ENCODE assay signal across 31 cellular contexts in genomic region chr1:97042551-97042950, GRCh38.
DNase-seq lines count a peak whose midpoint lies in the region; ATAC-seq, FAIRE-seq and TF ChIP-seq lines count a peak whose summit lies in the region.
"Had no signal": no experiment of that assay in that cellular context is flagged by ENCODE, and none has a peak within 500 bp of the region (broad histone marks: within the 10 kb centered on the region; RNA-seq: fewer than 3 reads in every experiment).

No MANE protein-coding gene starts in this region.

- H3K4me3 Mint-ChIP-seq in activated CD4-positive, alpha-beta T cell treated with anti-CD3 and anti-CD28 coated beads, Interleukin-2, amount 10 ng/mL, durations not matched to agents 24 days and 14 days, result no peak overlapping the region
- H3K4me3 Mint-ChIP-seq: dendritic cell treated with granulocyte-macrophage colony-stimulating factor and Interleukin-4, amounts not matched to agents 40 ng/mL and 50 ng/mL, for 4 days; memory B cell; stimulated activated memory B cell treated with anti-CD40 and anti-IgM and Interleukin-4, amounts not matched to agents 10 μg/mL and 1 μg/mL and 100 μg/mL, for 72 hours; T-helper 17 cell had no signal

- H3K9ac ChIP-seq in keratinocyte (ENCODE audit: control insufficient read depth, extremely low read depth, insufficient read depth, low read length), result no peak overlapping the region
- H3K9ac ChIP-seq: BLaER1 had no signal

- H3K4me2 ChIP-seq in keratinocyte (ENCODE audit: control insufficient read depth, extremely low read depth, insufficient read depth, low read depth, low read length), result no peak overlapping the region
- H3K4me2 ChIP-seq: A549, BLaER1 had no signal

- no peaks in the 10 kb centered on the region for H4K20me1 ChIP-seq in keratinocyte (ENCODE audit: control insufficient read depth, extremely low read depth, insufficient read depth, low read length)
- H4K20me1 ChIP-seq: BLaER1 had no signal

- peaks cover 3% of the 10 kb centered on the region for H3K9me3 ChIP-seq in keratinocyte (ENCODE audit: control insufficient read depth, low read depth, low read length)
- H3K9me3 ChIP-seq in right lobe of liver, result peaks cover 0 to 3% (median 0%) of the 10 kb centered on the region in 4 donors
- H3K9me3 ChIP-seq: A549, BLaER1, HAP-1, neutrophil, Peyer's patch, SJSA1 had no signal

- H3K9me3 Mint-ChIP-seq in activated CD4-positive, alpha-beta T cell treated with anti-CD3 and anti-CD28 coated beads, Interleukin-2, amount 10 ng/mL, durations not matched to agents 24 days and 14 days, result no peaks in the 10 kb centered on the region

- H3K27ac ChIP-seq in keratinocyte (ENCODE audit: control insufficient read depth, insufficient read depth, low read length), result no peak overlapping the region
- H3K27ac ChIP-seq in right lobe of liver, result no peak overlapping the region
- H3K27ac ChIP-seq: A549, BLaER1, heart right ventricle, neutrophil, Peyer's patch, SJSA1 had no signal

- no peaks in the 10 kb centered on the region for H3K4me1 Mint-ChIP-seq in activated CD4-positive, alpha-beta T cell treated with anti-CD3 and anti-CD28 coated beads, Interleukin-2, amount 10 ng/mL, durations not matched to agents 24 days and 14 days
- H3K4me1 Mint-ChIP-seq: memory B cell; stimulated activated memory B cell treated with anti-CD40 and anti-IgM and Interleukin-4, amounts not matched to agents 10 μg/mL and 1 μg/mL and 100 μg/mL, for 72 hours; T-helper 17 cell had no signal

- no peaks in the 10 kb centered on the region for H3K36me3 Mint-ChIP-seq in activated CD4-positive, alpha-beta T cell treated with anti-CD3 and anti-CD28 coated beads, Interleukin-2, amount 10 ng/mL, durations not matched to agents 24 days and 14 days (ENCODE audit: low read depth)
- H3K36me3 Mint-ChIP-seq: memory B cell; stimulated activated memory B cell treated with anti-CD40 and anti-IgM and Interleukin-4, amounts not matched to agents 10 μg/mL and 1 μg/mL and 100 μg/mL, for 72 hours had no signal

- no peak overlapping the region for H3K4me3 ChIP-seq in AG10803 (ENCODE audit: low read length)
- H3K4me3 ChIP-seq in cardiac fibroblast (replicated peaks in 1 of 2; ENCODE audit: low read depth in 2 of 2, low read length in 2 of 2), result no peak overlapping the region
- no peak overlapping the region for H3K4me3 ChIP-seq in keratinocyte (ENCODE audit: control insufficient read depth in 2 of 3, extremely low read depth in 1 of 3, insufficient read depth in 2 of 3, low read depth in 1 of 3, low read length in 3 of 3)
- H3K4me3 ChIP-seq in right lobe of liver, result no peak overlapping the region
- H3K4me3 ChIP-seq: A549, BLaER1, HAP-1, heart right ventricle, K562, Peyer's patch, SJSA1 had no signal

- no peaks in the 10 kb centered on the region for H3K27me3 ChIP-seq in keratinocyte (ENCODE audit: control insufficient read depth, extremely low read depth, insufficient read depth, low read length)
- no peaks in the 10 kb centered on the region for H3K27me3 ChIP-seq in right lobe of liver
- H3K27me3 ChIP-seq: BLaER1, heart right ventricle, neutrophil, Peyer's patch, SJSA1 had no signal

- TF ChIP-seq POLR2A in right lobe of liver (IDR thresholded peaks at IDR 0.05), result no peak

- no peaks in the 10 kb centered on the region for H3K27me3 Mint-ChIP-seq in activated CD4-positive, alpha-beta T cell treated with anti-CD3 and anti-CD28 coated beads, Interleukin-2, amount 10 ng/mL, durations not matched to agents 24 days and 14 days
- H3K27me3 Mint-ChIP-seq: dendritic cell treated with granulocyte-macrophage colony-stimulating factor and Interleukin-4, amounts not matched to agents 40 ng/mL and 50 ng/mL, for 4 days; memory B cell; stimulated activated memory B cell treated with anti-CD40 and anti-IgM and Interleukin-4, amounts not matched to agents 10 μg/mL and 1 μg/mL and 100 μg/mL, for 72 hours had no signal

- ATAC-seq in right lobe of liver, result no peak
- ATAC-seq in GM18502 (IDR thresholded peaks at IDR 0.05; ENCODE audit: poor library complexity, unreplicated experiment), result no peak
- ATAC-seq: A549; heart right ventricle; K562; left colon; stimulated activated memory B cell treated with anti-CD40 and anti-IgM and Interleukin-4, amounts not matched to agents 10 μg/mL and 1 μg/mL and 100 μg/mL, for 72 hours; T-helper 17 cell had no signal

- FAIRE-seq in keratinocyte (lab: Jason Lieb, UNC), result no peak
- FAIRE-seq: A549, GM12892, K562, urothelium cell line had no signal

- peaks cover 3% of the 10 kb centered on the region for H3K4me1 ChIP-seq in keratinocyte (ENCODE audit: control insufficient read depth, extremely low read depth, insufficient read depth, low read length)
- no peaks in the 10 kb centered on the region for H3K4me1 ChIP-seq in right lobe of liver
- H3K4me1 ChIP-seq: A549, BLaER1, HAP-1, heart right ventricle, Peyer's patch, SJSA1 had no signal

- H3K36me3 ChIP-seq in keratinocyte (ENCODE audit: control insufficient read depth in 2 of 2, extremely low read depth in 1 of 2, insufficient read depth in 2 of 2, low read length in 2 of 2), result no peaks in the 10 kb centered on the region
- H3K36me3 ChIP-seq in right lobe of liver, result no peaks in the 10 kb centered on the region
- H3K36me3 ChIP-seq: BLaER1, HAP-1, heart right ventricle, neutrophil, Peyer's patch, SJSA1 had no signal

- peak overlapping the region; percentile 26 for H2AFZ ChIP-seq in keratinocyte (ENCODE audit: control insufficient read depth, low read length)

- DNase-seq in AG10803 (ENCODE audit: low read depth) (peak; percentile 78), HT1080 (ENCODE audit: low read depth) (peak; percentile 52), cardiac fibroblast (ENCODE audit: low read depth in 2 of 2) (peak; percentile 7 to 40), keratinocyte (ENCODE audit: low read depth, low spot score) (no peak), SIG-M5 (lab: John Stamatoyannopoulos, UW) (no peak), right lobe of liver (no peak)
- DNase-seq in activated CD4-positive, alpha-beta T cell treated with anti-CD3 and anti-CD28 coated beads, Interleukin-2, amount 10 ng/mL, durations not matched to agents 24 days and 14 days, result no peak
- DNase-seq: activated gamma-delta T cell treated with Interleukin-2 at 50 U/mL for 16 hours; activated T-cell treated with anti-CD3 and anti-CD28 coated beads, Interleukin-2, amount 50 U/mL, for 1 hour; caudate nucleus; COR-L47; DMS79 treated with DMSO at 0.1 percent for 48 hours; heart right ventricle; left colon; NCI-H1436 treated with DMSO at 0.1 percent for 48 hours; NCI-H524; Peyer's patch; stimulated activated CD4-positive, alpha-beta T cell treated with anti-CD3 and anti-CD28 coated beads, Interleukin-2, amount 100 ng/mL, for 48 hours; T-helper 17 cell had no signal

- dilution Hi-C loops in keratinocyte (cut with MboI; ENCODE audit: extremely low pct_ligation_motif_present, low sequenced_read_pairs), result no loop called here

- H3K79me2 ChIP-seq in keratinocyte (ENCODE audit: control insufficient read depth, insufficient read depth, low read length), result no peaks in the 10 kb centered on the region

- no peak for TF ChIP-seq CTCF in AG10803 (conservative IDR thresholded peaks at IDR 0.05; ENCODE audit: low read length)
- no peak for TF ChIP-seq CTCF in cardiac fibroblast (IDR thresholded peaks at IDR 0.05; ENCODE audit: low read depth, low read length)
- TF ChIP-seq CTCF in keratinocyte (optimal IDR thresholded peaks at IDR 0.05 in 1 of 3, IDR thresholded peaks at IDR 0.05 in 1 of 3, conservative IDR thresholded peaks at IDR 0.05 in 1 of 3; ENCODE audit: extremely low read depth in 1 of 3, insufficient read depth in 2 of 3, low read length in 3 of 3), result no peak
- TF ChIP-seq CTCF in right lobe of liver (IDR thresholded peaks at IDR 0.05), result no peak

- H3K27ac Mint-ChIP-seq in activated CD4-positive, alpha-beta T cell treated with anti-CD3 and anti-CD28 coated beads, Interleukin-2, amount 10 ng/mL, durations not matched to agents 24 days and 14 days, result no peak overlapping the region
- H3K27ac Mint-ChIP-seq: dendritic cell treated with granulocyte-macrophage colony-stimulating factor and Interleukin-4, amounts not matched to agents 40 ng/mL and 50 ng/mL, for 4 days; memory B cell; stimulated activated memory B cell treated with anti-CD40 and anti-IgM and Interleukin-4, amounts not matched to agents 10 μg/mL and 1 μg/mL and 100 μg/mL, for 72 hours; T-helper 17 cell had no signal

- 62% methylated on average over 1 of the region's 1 CpG for WGBS in right lobe of liver (ENCODE audit: insufficient coverage, low coverage, low lambda C conversion rate, missing lambda C conversion rate)

- intact Hi-C loops in activated CD4-positive, alpha-beta T cell treated with anti-CD3 and anti-CD28 coated beads, Interleukin-2, amount 10 ng/mL, durations not matched to agents 24 days and 14 days (cut with micrococcal nuclease), result no loop called here
- intact Hi-C loops in right lobe of liver (cut with DNase I), result no loop called here

- H3K9me1 ChIP-seq in keratinocyte (ENCODE audit: control insufficient read depth, extremely low read depth, insufficient read depth, low read length), result no peaks in the 10 kb centered on the region

Comparison
In these comparisons a context has a peak if more than half of its experiments do, and no peak if none do; other contexts are left out.
1. DNase-seq: peak in AG10803 (single experiment), HT1080 (single experiment) and cardiac fibroblast (2 of 2); none in keratinocyte (single experiment), activated CD4-positive, alpha-beta T cell treated with anti-CD3 and anti-CD28 coated beads, Interleukin-2, amount 10 ng/mL, durations not matched to agents 24 days and 14 days (single experiment), SIG-M5 (single experiment) and right lobe of liver (0 of 3).